In the genomic region with DNA sequence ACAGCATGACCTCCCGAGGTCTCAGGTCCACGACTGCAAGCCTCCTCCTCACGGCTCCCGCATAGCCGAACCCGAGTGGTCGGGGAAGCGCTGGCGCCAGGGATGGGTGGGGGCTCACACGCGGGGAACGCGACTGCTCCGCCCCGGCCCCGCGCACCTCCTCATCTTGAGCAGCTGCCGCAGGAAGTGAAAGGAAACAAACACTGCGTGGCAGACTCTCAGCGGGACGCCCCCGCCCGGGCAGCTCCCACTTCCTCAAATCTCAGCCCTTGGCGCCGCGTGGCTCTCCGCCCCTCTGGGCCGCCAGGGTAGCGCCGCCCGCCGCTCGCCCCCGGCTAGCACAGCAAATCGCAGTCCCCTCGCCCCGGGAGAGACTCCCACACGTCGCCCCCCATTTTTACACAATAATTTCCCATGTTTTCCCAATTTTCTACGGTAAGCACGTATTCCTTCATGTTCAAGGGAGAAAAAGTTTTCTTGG, we compare ENCODE assay signal across 8 cellular contexts. TPM values are rescaled to one million over a fixed set of nuclear protein-coding genes. Genes with fewer than 3 reads are reported as not detected.
DNase-seq lines count a peak whose midpoint lies in the region; ATAC-seq and TF ChIP-seq lines count a peak whose summit lies in the region.

A gene with protein sequence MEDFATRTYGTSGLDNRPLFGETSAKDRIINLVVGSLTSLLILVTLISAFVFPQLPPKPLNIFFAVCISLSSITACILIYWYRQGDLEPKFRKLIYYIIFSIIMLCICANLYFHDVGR (minus strand): TSS at position 188 of the 481 bp plus-strand sequence. CDS start 229 bp downstream, outside the sequence.

- TF ChIP-seq EP300 in suprapubic skin (IDR thresholded peaks at IDR 0.05) = no peak

- TF ChIP-seq POLR2A in suprapubic skin (IDR thresholded peaks at IDR 0.05) = peak in 1 of 2 donors; percentile 69

- H3K36me3 ChIP-seq in suprapubic skin = no peaks in the 10 kb centered on the region

- DNase-seq in Calu3 (peak; percentile 64), HPDE6-E6E7 (ENCODE audit: extremely low spot score) (peak; percentile 49), SIG-M5 (lab: John Stamatoyannopoulos, UW) (peak; percentile 50), activated gamma-delta T cell treated with Interleukin-2 at 50 U/mL for 16 hours (peak; percentile 78), foreskin melanocyte (peak; percentile 48), nucleus accumbens (lab: John Stamatoyannopoulos, UW) (peak in 50 of 56 donors; percentile 5 to 75 (median 45)), suprapubic skin (ENCODE audit: low spot score in 2 of 2) (peak; percentile 89 to 90)

- no peaks in the 10 kb centered on the region for H3K9me3 ChIP-seq in suprapubic skin

- intact Hi-C loops in Calu3 (cut with micrococcal nuclease; ENCODE audit: unreplicated experiment) = no loop called here

- H3K27me3 ChIP-seq in suprapubic skin = no peaks in the 10 kb centered on the region

- peak within 1 kb of the TSS; percentile 93 for H3K4me3 Mint-ChIP-seq in Calu3 (ENCODE audit: low read depth, unreplicated experiment)

- H3K4me1 ChIP-seq in suprapubic skin = peaks cover 35% of the 10 kb centered on the region

- no peaks in the 10 kb centered on the region for H3K9me3 Mint-ChIP-seq in Calu3 (ENCODE audit: low read depth, unreplicated experiment)

- BruUV-seq in Calu3 (replicated peaks; lab: Mats Ljungman, UMichigan) = no TSS peak

- no peaks in the 10 kb centered on the region for H3K4me1 Mint-ChIP-seq in Calu3 (ENCODE audit: low read depth, unreplicated experiment)

- peak within 1 kb of the TSS; percentile 67 for H3K4me3 ChIP-seq in suprapubic skin

- peak; percentile 43 for ATAC-seq in GM19468 (IDR thresholded peaks at IDR 0.05; ENCODE audit: extremely low read depth, unreplicated experiment)

- H3K27ac ChIP-seq in suprapubic skin = peak within 1 kb of the TSS; percentile 80

- WGBS in suprapubic skin = under 1% methylated on average over 33 of the region's 41 CpGs

- H3K36me3 Mint-ChIP-seq in Calu3 (ENCODE audit: insufficient read depth, unreplicated experiment) = peaks cover 25% of the 10 kb centered on the region

- TF ChIP-seq CTCF in Calu3 (IDR thresholded peaks at IDR 0.05; ENCODE audit: unreplicated experiment) = no peak
- TF ChIP-seq CTCF in suprapubic skin (IDR thresholded peaks at IDR 0.05) = no peak

- peak within 1 kb of the TSS; percentile 88 for H3K27ac Mint-ChIP-seq in Calu3 (ENCODE audit: unreplicated experiment)

- CTCF ChIA-PET in Calu3 (lab: Charles Lee) = no interaction called here

- H3K27me3 Mint-ChIP-seq in Calu3 (ENCODE audit: unreplicated experiment) = no peaks in the 10 kb centered on the region

RNA-seq across cellular contexts. Expression of the gene that starts here (rescaled TPM):
- total RNA-seq in Calu3 (2022) (22.1 and 23.2 TPM in 2 replicates), suprapubic skin (10 to 100 TPM; 27.7 to 76.0 (median 39.2) TPM)

Comparison
In these comparisons a context has a peak if more than half of its experiments do, and no peak if none do; other contexts are left out.
1. Peak in every context shown above with its lines: DNase-seq, ATAC-seq, H3K4me3 ChIP-seq and H3K27ac ChIP-seq.